In genomic region chr13:77565635-77566034, GRCh38 we compare ENCODE assay signal across 9 cellular contexts. TPM values are rescaled to one million over a fixed set of nuclear protein-coding genes. Genes with fewer than 3 reads are reported as not detected.
DNase-seq lines count a peak whose midpoint lies in the region; ATAC-seq and TF ChIP-seq lines count a peak whose summit lies in the region.
"Had no signal": no experiment of that assay in that cellular context is flagged by ENCODE, and none has a peak within 500 bp of the region (broad histone marks: within the 10 kb centered on the region; RNA-seq: fewer than 3 reads in every experiment).

No MANE protein-coding gene starts in this region.

- H3K27me3 Mint-ChIP-seq in activated CD8-positive, alpha-beta memory T cell treated with anti-CD3 and anti-CD28 coated beads, Interleukin-2, amount 10 ng/mL, durations not matched to agents 7 days and 5 days: peaks cover 31% of the 10 kb centered on the region

- no peak overlapping the region for H3K4me3 Mint-ChIP-seq in activated CD8-positive, alpha-beta memory T cell treated with anti-CD3 and anti-CD28 coated beads, Interleukin-2, amount 10 ng/mL, durations not matched to agents 7 days and 5 days

- no peaks in the 10 kb centered on the region for H3K9me3 Mint-ChIP-seq in activated CD8-positive, alpha-beta memory T cell treated with anti-CD3 and anti-CD28 coated beads, Interleukin-2, amount 10 ng/mL, durations not matched to agents 7 days and 5 days (ENCODE audit: low read depth)

- no peaks in the 10 kb centered on the region for H3K4me1 ChIP-seq in OCI-LY7 (ENCODE audit: insufficient read depth, low read length, poor library complexity, severe bottlenecking)
- no peaks in the 10 kb centered on the region for H3K4me1 ChIP-seq in esophagus squamous epithelium

- no peaks in the 10 kb centered on the region for H3K79me2 ChIP-seq in OCI-LY7 (ENCODE audit: insufficient read depth, low read depth, low read length)

- H3K27ac ChIP-seq in OCI-LY7 (ENCODE audit: low read depth, low read length, poor library complexity, severe bottlenecking) (no peak overlapping the region), esophagus squamous epithelium (no peak overlapping the region)
- H3K27ac ChIP-seq: epithelial cell of prostate had no signal

- no peak overlapping the region for H3K27ac Mint-ChIP-seq in activated CD8-positive, alpha-beta memory T cell treated with anti-CD3 and anti-CD28 coated beads, Interleukin-2, amount 10 ng/mL, durations not matched to agents 7 days and 5 days

- H3K9me3 ChIP-seq in OCI-LY7 (ENCODE audit: low read length) (no peaks in the 10 kb centered on the region), esophagus squamous epithelium (no peaks in the 10 kb centered on the region)

- POLR2A ChIA-PET in OCI-LY7 (lab: Charles Lee): no interaction called here

- intact Hi-C loops in OCI-LY7 (cut with micrococcal nuclease; ENCODE audit: unreplicated experiment) (loop anchor here (2.0 kb wide), 1 partner anchor 73 kb away; no protein-coding TSS in a partner anchor), esophagus squamous epithelium (cut with DNase I) (loop anchor here (10.0 kb wide), 1 partner anchor 71 kb away; no protein-coding TSS in a partner anchor)

- H3K4me3 ChIP-seq in OCI-LY7 (ENCODE audit: low read depth, low read length, poor library complexity, severe bottlenecking) (no peak overlapping the region), esophagus squamous epithelium (no peak overlapping the region)

- no peak overlapping the region for H3K4me2 ChIP-seq in OCI-LY7 (ENCODE audit: low read length)

- CTCF ChIA-PET in OCI-LY7 (lab: Charles Lee; ENCODE audit: unreplicated experiment): interaction anchor here (0.8 kb wide), 1 partner anchor 73 kb away, joined by 3 read pairs; no protein-coding TSS in a partner anchor
- CTCF ChIA-PET in activated CD8-positive, alpha-beta memory T cell treated with anti-CD3 and anti-CD28 coated beads, Interleukin-2, amount 10 ng/mL, durations not matched to agents 7 days and 5 days (lab: Charles Lee): interaction anchor here (1.0 kb wide), 1 partner anchor 186 kb away, joined by 4 read pairs; no protein-coding TSS in a partner anchor

- H3K9me2 ChIP-seq in OCI-LY7 (ENCODE audit: insufficient read depth, low read length): no peaks in the 10 kb centered on the region

- no peak overlapping the region for H2AFZ ChIP-seq in OCI-LY7 (ENCODE audit: low read length)

- TF ChIP-seq POLR2A in esophagus squamous epithelium (IDR thresholded peaks at IDR 0.05): no peak

- no peaks in the 10 kb centered on the region for H4K20me1 ChIP-seq in OCI-LY7 (ENCODE audit: insufficient read depth, low read length)

- H3K4me1 Mint-ChIP-seq in activated CD8-positive, alpha-beta memory T cell treated with anti-CD3 and anti-CD28 coated beads, Interleukin-2, amount 10 ng/mL, durations not matched to agents 7 days and 5 days: no peaks in the 10 kb centered on the region

- no peaks in the 10 kb centered on the region for H3K36me3 Mint-ChIP-seq in activated CD8-positive, alpha-beta memory T cell treated with anti-CD3 and anti-CD28 coated beads, Interleukin-2, amount 10 ng/mL, durations not matched to agents 7 days and 5 days

- ATAC-seq in GM18867 (IDR thresholded peaks at IDR 0.05; ENCODE audit: unreplicated experiment) (peak; percentile 64), HG03460 (IDR thresholded peaks at IDR 0.05; ENCODE audit: unreplicated experiment) (peak; percentile 70)
- ATAC-seq in activated CD8-positive, alpha-beta memory T cell treated with anti-CD3 and anti-CD28 coated beads, Interleukin-2, amount 10 ng/mL, durations not matched to agents 7 days and 5 days: no peak

- DNase-seq in Ammon's horn (ENCODE audit: low spot score) (peak; percentile 62), OCI-LY7 (ENCODE audit: low spot score) (peak; percentile 39), esophagus squamous epithelium (lab: John Stamatoyannopoulos, UW) (no peak), putamen (ENCODE audit: low spot score) (peak; percentile 52), NCI-H226 (no peak)
- no peak for DNase-seq in activated CD8-positive, alpha-beta memory T cell treated with anti-CD3 and anti-CD28 coated beads, Interleukin-2, amount 10 ng/mL, durations not matched to agents 7 days and 5 days

- no TSS peak for BruUV-seq in OCI-LY7 (replicated peaks; lab: Mats Ljungman, UMichigan)

- peak; percentile 84 for TF ChIP-seq CTCF in OCI-LY7 (conservative IDR thresholded peaks at IDR 0.05; ENCODE audit: low read length)
- TF ChIP-seq CTCF in esophagus squamous epithelium (IDR thresholded peaks at IDR 0.05): peak in 5 of 6 experiments; percentile 30 to 54 (median 39)

- 4% methylated on average over 2 of the region's 2 CpGs for WGBS in esophagus squamous epithelium, 2 donors

- no peaks in the 10 kb centered on the region for H3K27me3 ChIP-seq in esophagus squamous epithelium

- no peaks in the 10 kb centered on the region for H3K36me3 ChIP-seq in OCI-LY7 (ENCODE audit: insufficient read depth, low read length)
- H3K36me3 ChIP-seq in esophagus squamous epithelium: peaks cover 0 to 66% (median 0%) of the 10 kb centered on the region in 3 donors

RNA-seq across cellular contexts. Expression of gene SCEL, which starts 30.1 kb away (rescaled TPM):
- total RNA-seq in OCI-LY7 (2014; rRNA removed; shearing (Covaris generic)): not detected in 2 replicates
- total RNA-seq in OCI-LY7 (2022) (not detected in 2 replicates), esophagus squamous epithelium (100 to 1,000 TPM; 255 to 453 (median 376) TPM)
- total RNA-seq in activated CD8-positive, alpha-beta memory T cell treated with anti-CD3 and anti-CD28 coated beads, Interleukin-2, amount 10 ng/mL, durations not matched to agents 7 days and 5 days: not detected

Comparison
In these comparisons a context has a peak if more than half of its experiments do, and no peak if none do; other contexts are left out.
1. DNase-seq: peak in Ammon's horn (single experiment), OCI-LY7 (single experiment) and putamen (single experiment); none in esophagus squamous epithelium (single experiment), activated CD8-positive, alpha-beta memory T cell treated with anti-CD3 and anti-CD28 coated beads, Interleukin-2, amount 10 ng/mL, durations not matched to agents 7 days and 5 days (single experiment) and NCI-H226 (single experiment).
2. RNA of gene SCEL, which starts 30.1 kb away (total RNA-seq): 255 to 453 TPM in esophagus squamous epithelium; not detected in OCI-LY7 and not detected in activated CD8-positive, alpha-beta memory T cell treated with anti-CD3 and anti-CD28 coated beads, Interleukin-2, amount 10 ng/mL, durations not matched to agents 7 days and 5 days; every median in the first group is over 100 times any median in the second.